Comparison of ENCODE assay signal across 12 cellular contexts in genomic region chr9:81787747-81788632, GRCh38.
DNase-seq lines count a peak whose midpoint lies in the region; ATAC-seq, FAIRE-seq and TF ChIP-seq lines count a peak whose summit lies in the region.
"Had no signal": no experiment of that assay in that cellular context is flagged by ENCODE, and none has a peak within 500 bp of the region (broad histone marks: within the 10 kb centered on the region; RNA-seq: fewer than 3 reads in every experiment).

No MANE protein-coding gene starts in this region.

- intact Hi-C loops in IMR-90 (cut with micrococcal nuclease), result loop anchor here (2.0 kb wide), 1 partner anchor 55 kb away; no protein-coding TSS in a partner anchor

- no peak overlapping the region for H3K9ac ChIP-seq in IMR-90 (ENCODE audit: low read depth, low read length)
- H3K9ac ChIP-seq: parathyroid adenoma had no signal

- H3K27ac Mint-ChIP-seq in stimulated activated memory B cell treated with anti-CD40 and anti-IgM and Interleukin-4, amounts not matched to agents 10 μg/mL and 1 μg/mL and 100 μg/mL, for 72 hours, result no peak overlapping the region
- H3K27ac Mint-ChIP-seq: stimulated activated effector memory CD8-positive, alpha-beta T cell treated with anti-CD3 and anti-CD28 coated beads, Interleukin-12 subunit alpha, Interleukin-12 subunit beta, amount 100 ng/mL, for 72 hours had no signal

- no peak overlapping the region for H4K5ac ChIP-seq in IMR-90 (ENCODE audit: low read depth, low read length)

- H3K9me3 ChIP-seq in A549 (no peaks in the 10 kb centered on the region), IMR-90 (ENCODE audit: control insufficient read depth, insufficient read depth, low read length) (no peaks in the 10 kb centered on the region)
- H3K9me3 ChIP-seq: BE2C had no signal

- H3K4me3 ChIP-seq in A549, result no peak overlapping the region
- no peak overlapping the region for H3K4me3 ChIP-seq in IMR-90 (ENCODE audit: insufficient read depth, low read depth, low read length)
- no peak overlapping the region for H3K4me3 ChIP-seq in bronchial epithelial cell (ENCODE audit: low read depth, low read length)

- no peak overlapping the region for H2AFZ ChIP-seq in IMR-90 (replicated peaks; ENCODE audit: low read length, poor library complexity)
- H2AFZ ChIP-seq: parathyroid adenoma had no signal

- FAIRE-seq in A549 (lab: Jason Lieb, UNC) (peak; percentile 73), bronchial epithelial cell (lab: Jason Lieb, UNC) (no peak)

- H4K91ac ChIP-seq in IMR-90 (ENCODE audit: insufficient read depth, low read depth, low read length), result no peak overlapping the region; the same call in 1 of the 2 replicates

- H3K27ac ChIP-seq in A549, result peak overlapping the region; percentile 54 to 85; a peak in 5 of 6 replicates
- peak overlapping the region; percentile 2; the same call in 1 of the 2 replicates for H3K27ac ChIP-seq in IMR-90 (ENCODE audit: insufficient read depth, low read length)
- H3K27ac ChIP-seq: parathyroid adenoma had no signal

- H3K56ac ChIP-seq in IMR-90 (ENCODE audit: extremely low read depth, insufficient read depth, low read length), result no peak overlapping the region

- no peaks in the 10 kb centered on the region for H3K27me3 ChIP-seq in IMR-90 (ENCODE audit: control insufficient read depth, insufficient read depth, low read length)
- no peaks in the 10 kb centered on the region for H3K27me3 ChIP-seq in bronchial epithelial cell (ENCODE audit: control insufficient read depth, insufficient read depth, low read length)
- H3K27me3 ChIP-seq: BE2C had no signal

- POLR2A ChIA-PET in A549 (lab: Yijun Ruan, JAX), result interaction anchor here (1.4 kb wide), 1 partner anchor 98 kb away, joined by 4 read pairs; the partner anchor contains the start of gene TLE1
- POLR2A ChIA-PET in IMR-90 (lab: Charles Lee; ENCODE audit: unreplicated experiment), result no interaction called here

- H3K27me3 Mint-ChIP-seq in stimulated activated memory B cell treated with anti-CD40 and anti-IgM and Interleukin-4, amounts not matched to agents 10 μg/mL and 1 μg/mL and 100 μg/mL, for 72 hours, result no peaks in the 10 kb centered on the region

- H3K23ac ChIP-seq in IMR-90 (ENCODE audit: low read depth, low read length), result 0 out of 2 replicates have a peak overlapping the region, but pooled peaks have one; percentile 21

- no peak overlapping the region for H2BK120ac ChIP-seq in IMR-90 (ENCODE audit: low read depth, low read length)

- WGBS in A549 (ENCODE audit: missing lambda C conversion rate), result 50% methylated on average over 4 of the region's 4 CpGs
- no CpG with 5 or more reads among the region's 4 CpGs for WGBS in IMR-90 (ENCODE audit: extremely low coverage in 2 of 2, insufficient read length in 1 of 2), 2 experiments

- CTCF ChIA-PET in A549 (lab: Yijun Ruan, JAX), result no interaction called here
- CTCF ChIA-PET in IMR-90 (lab: Yijun Ruan, JAX), result no interaction called here

- peak; percentile 91 to 94 for ATAC-seq in A549
- peak; percentile 91 for ATAC-seq in IMR-90 (ENCODE audit: low read depth)
- peak; percentile 85 for ATAC-seq in left lobe of liver
- no peak for ATAC-seq in stimulated activated memory B cell treated with anti-CD40 and anti-IgM and Interleukin-4, amounts not matched to agents 10 μg/mL and 1 μg/mL and 100 μg/mL, for 72 hours
- no peak for ATAC-seq in GM18505 (IDR thresholded peaks at IDR 0.05; ENCODE audit: unreplicated experiment)
- ATAC-seq: stimulated activated effector memory CD8-positive, alpha-beta T cell treated with anti-CD3 and anti-CD28 coated beads, Interleukin-12 subunit alpha, Interleukin-12 subunit beta, amount 100 ng/mL, for 72 hours had no signal

- 0 out of 2 replicates have a peak, but pooled peaks cover 2% of the 10 kb centered on the region for H3K9me1 ChIP-seq in IMR-90 (ENCODE audit: insufficient read depth, low read length)

- DNase-seq in A549 (ENCODE audit: low read depth in 1 of 2, low spot score in 1 of 2) (peak; percentile 41 to 80), IMR-90 (peak; percentile 87), bronchial epithelial cell (ENCODE audit: low read depth) (peak; percentile 69), left lobe of liver (ENCODE audit: low spot score) (no peak), NCI-H2196 (lab: John Stamatoyannopoulos, UW; ENCODE audit: unreplicated experiment) (no peak), NCI-H1092 (lab: John Stamatoyannopoulos, UW) (no peak)
- DNase-seq: BE2C, NCI-H146 had no signal

- no peaks in the 10 kb centered on the region for H3K4me1 Mint-ChIP-seq in stimulated activated memory B cell treated with anti-CD40 and anti-IgM and Interleukin-4, amounts not matched to agents 10 μg/mL and 1 μg/mL and 100 μg/mL, for 72 hours
- H3K4me1 Mint-ChIP-seq: stimulated activated effector memory CD8-positive, alpha-beta T cell treated with anti-CD3 and anti-CD28 coated beads, Interleukin-12 subunit alpha, Interleukin-12 subunit beta, amount 100 ng/mL, for 72 hours had no signal

- H3K36me3 Mint-ChIP-seq in stimulated activated memory B cell treated with anti-CD40 and anti-IgM and Interleukin-4, amounts not matched to agents 10 μg/mL and 1 μg/mL and 100 μg/mL, for 72 hours, result no peaks in the 10 kb centered on the region
- H3K36me3 Mint-ChIP-seq: stimulated activated effector memory CD8-positive, alpha-beta T cell treated with anti-CD3 and anti-CD28 coated beads, Interleukin-12 subunit alpha, Interleukin-12 subunit beta, amount 100 ng/mL, for 72 hours had no signal

- peak; percentile 30 to 65; a peak in 3 of 5 replicates for TF ChIP-seq EP300 in A549 (IDR thresholded peaks at IDR 0.05)

- no peak overlapping the region for H2AK9ac ChIP-seq in IMR-90 (replicated peaks; ENCODE audit: low read depth, low read length, poor library complexity)

- in situ Hi-C loops in IMR-90 (cut with MboI; ENCODE audit: low sequenced_read_pairs), result no loop called here

- H2AK5ac ChIP-seq in IMR-90 (ENCODE audit: low read depth, low read length), result no peak overlapping the region

- no peak for TF ChIP-seq CTCF in A549 (IDR thresholded peaks at IDR 0.05)
- no peak for TF ChIP-seq CTCF in IMR-90 (conservative IDR thresholded peaks at IDR 0.05; ENCODE audit: low read depth, low read length)
- no peak for TF ChIP-seq CTCF in bronchial epithelial cell (IDR thresholded peaks at IDR 0.05; ENCODE audit: insufficient read depth, low read length, severe bottlenecking)

- H3K18ac ChIP-seq in IMR-90 (ENCODE audit: low read depth, low read length), result no peak overlapping the region; the same call in 1 of the 2 replicates

- H3K14ac ChIP-seq in IMR-90 (replicated peaks; ENCODE audit: low read depth, low read length), result no peak overlapping the region

- dilution Hi-C loops in IMR-90 (cut with HindIII; ENCODE audit: low sequenced_read_pairs, unreplicated experiment), result no loop called here

- BruUV-seq in IMR-90 (replicated peaks; lab: Mats Ljungman, UMichigan), result no TSS peak

- H4K20me1 ChIP-seq in IMR-90 (ENCODE audit: insufficient read depth, low read length), result no peaks in the 10 kb centered on the region

- no peak overlapping the region for H2BK15ac ChIP-seq in IMR-90 (ENCODE audit: low read depth, low read length)

- H3K9me3 Mint-ChIP-seq in stimulated activated memory B cell treated with anti-CD40 and anti-IgM and Interleukin-4, amounts not matched to agents 10 μg/mL and 1 μg/mL and 100 μg/mL, for 72 hours, result no peaks in the 10 kb centered on the region

- H2BK5ac ChIP-seq in IMR-90 (ENCODE audit: low read depth, low read length, poor library complexity, severe bottlenecking), result peak overlapping the region; percentile 68

- H3K4ac ChIP-seq in IMR-90 (ENCODE audit: low read depth, low read length), result no peak overlapping the region

- no peaks in the 10 kb centered on the region for H3K79me1 ChIP-seq in IMR-90 (ENCODE audit: low read depth in 1 of 2, low read length in 2 of 2)

- H3K4me3 Mint-ChIP-seq in stimulated activated memory B cell treated with anti-CD40 and anti-IgM and Interleukin-4, amounts not matched to agents 10 μg/mL and 1 μg/mL and 100 μg/mL, for 72 hours, result no peak overlapping the region
- H3K4me3 Mint-ChIP-seq: stimulated activated effector memory CD8-positive, alpha-beta T cell treated with anti-CD3 and anti-CD28 coated beads, Interleukin-12 subunit alpha, Interleukin-12 subunit beta, amount 100 ng/mL, for 72 hours had no signal

- no peak for TF ChIP-seq POLR2A in A549 (IDR thresholded peaks at IDR 0.05; ENCODE audit: low read length)
- TF ChIP-seq POLR2A in IMR-90 (IDR thresholded peaks at IDR 0.05; ENCODE audit: low read depth, low read length), result no peak
- TF ChIP-seq POLR2A in GM18505 (IDR thresholded peaks at IDR 0.05; ENCODE audit: borderline replicate concordance, extremely low read depth, insufficient read depth, insufficient read length), result no peak

- H3K4me2 ChIP-seq in A549 (peak overlapping the region; percentile 53), IMR-90 (ENCODE audit: low read depth, low read length) (no peak overlapping the region)

- H3K4me1 ChIP-seq in A549 (peaks cover 27% of the 10 kb centered on the region), IMR-90 (ENCODE audit: control insufficient read depth, insufficient read depth, low read length) (peaks cover 2% of the 10 kb centered on the region)
- H3K4me1 ChIP-seq: BE2C, parathyroid adenoma had no signal

- H3K36me3 ChIP-seq in IMR-90 (ENCODE audit: control insufficient read depth, insufficient read depth, low read length) (no peaks in the 10 kb centered on the region), bronchial epithelial cell (ENCODE audit: control insufficient read depth, insufficient read depth, low read length) (no peaks in the 10 kb centered on the region)
- H3K36me3 ChIP-seq: BE2C had no signal

- no peak overlapping the region for H4K8ac ChIP-seq in IMR-90 (ENCODE audit: low read depth in 2 of 2, low read length in 2 of 2)

- TF ChIP-seq RAD21 in A549 (conservative IDR thresholded peaks at IDR 0.05 in 1 of 2, IDR thresholded peaks at IDR 0.05 in 1 of 2), result peak in 1 of 2 experiments; percentile 43; a peak in 3 of 5 replicates
- no peak for TF ChIP-seq RAD21 in IMR-90 (IDR thresholded peaks at IDR 0.05; ENCODE audit: low read length)

- no peak overlapping the region; the same call in 1 of the 2 replicates for H2BK20ac ChIP-seq in IMR-90 (ENCODE audit: low read depth, low read length)

TF ChIP-seq in A549, 52 proteins besides CTCF, POLR2A, EP300 and RAD21 (continues in another document):
- TF ChIP-seq MYC (IDR thresholded peaks at IDR 0.05; ENCODE audit: borderline replicate concordance, low read length) (no peak), KDM5A (IDR thresholded peaks at IDR 0.05) (no peak), SMC3 (IDR thresholded peaks at IDR 0.05) (0 out of 3 replicates have a peak, but pooled peaks have one; percentile 19), HOXA7 (CRISPR knock-in tag; IDR thresholded peaks at IDR 0.05) (0 out of 2 replicates have a peak, but pooled peaks have one; percentile 52), RNF2 (IDR thresholded peaks at IDR 0.05; ENCODE audit: borderline replicate concordance, low read depth) (no peak)

TF ChIP-seq in IMR-90, 13 proteins besides CTCF, POLR2A, EP300 and RAD21:
- TF ChIP-seq CHD1 (IDR thresholded peaks at IDR 0.05; ENCODE audit: low read depth, low read length) (no peak), NFE2L2 (IDR thresholded peaks at IDR 0.05; ENCODE audit: low read depth, low read length) (no peak), MAFK (IDR thresholded peaks at IDR 0.05; ENCODE audit: low read depth, low read length) (peak; percentile 92), SMC3 (IDR thresholded peaks at IDR 0.05; ENCODE audit: low read depth, low read length) (no peak), CEBPB (IDR thresholded peaks at IDR 0.05; ENCODE audit: low read depth, low read length) (peak; percentile 99)

Comparison
In these comparisons a context has a peak if more than half of its experiments do, and no peak if none do; other contexts are left out.
1. ATAC-seq: peak in A549 (2 of 2), IMR-90 (single experiment) and left lobe of liver (single experiment); none in stimulated activated memory B cell treated with anti-CD40 and anti-IgM and Interleukin-4, amounts not matched to agents 10 μg/mL and 1 μg/mL and 100 μg/mL, for 72 hours (single experiment) and GM18505 (single experiment).
2. DNase-seq: peak in A549 (2 of 2), IMR-90 (single experiment) and bronchial epithelial cell (single experiment); none in left lobe of liver (single experiment), NCI-H2196 (single experiment) and NCI-H1092 (single experiment).